Comparison of ENCODE assay signal across 9 cellular contexts in the genomic region with DNA sequence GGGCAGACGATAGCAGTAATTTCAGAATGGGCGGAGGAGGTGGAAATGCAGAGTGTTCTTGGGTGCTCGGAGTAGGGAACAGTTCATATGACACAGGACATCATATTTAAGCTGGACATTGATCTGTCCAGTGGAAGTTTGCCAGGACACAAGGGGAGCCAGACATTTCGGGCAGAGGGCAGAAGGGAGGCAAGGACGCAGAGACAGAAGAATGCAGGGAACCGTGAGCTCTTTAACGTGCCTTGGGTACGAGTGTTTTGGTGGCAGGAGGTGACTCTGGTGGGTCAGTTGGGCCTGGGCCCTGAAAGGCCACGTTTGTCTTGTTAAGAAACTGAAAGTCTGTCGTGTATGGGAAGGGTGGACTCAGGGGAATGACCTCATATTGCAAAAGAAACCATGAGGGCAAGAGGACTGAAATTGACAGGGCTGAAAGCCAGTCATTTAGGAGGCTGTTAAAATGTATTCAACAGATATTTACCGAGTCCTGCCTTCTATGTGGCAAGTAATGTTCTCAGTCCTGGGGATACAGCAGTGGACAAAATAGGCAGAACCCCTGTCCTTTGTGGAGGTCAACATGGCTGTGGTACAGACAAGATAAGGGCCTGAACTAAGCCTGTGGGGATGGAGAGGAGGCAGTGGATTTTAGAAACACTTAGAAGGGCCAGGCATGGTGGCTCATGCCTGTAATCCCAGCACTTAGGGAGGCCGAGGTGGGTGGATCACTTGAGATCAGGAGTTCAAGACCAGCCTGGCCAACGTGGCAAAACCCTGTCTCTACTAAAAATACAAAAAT. TPM values are rescaled to one million over a fixed set of nuclear protein-coding genes. Genes with fewer than 3 reads are reported as not detected.
DNase-seq lines count a peak whose midpoint lies in the region; ATAC-seq, FAIRE-seq and TF ChIP-seq lines count a peak whose summit lies in the region.
"Had no signal": no experiment of that assay in that cellular context is flagged by ENCODE, and none has a peak within 500 bp of the region (broad histone marks: within the 10 kb centered on the region; RNA-seq: fewer than 3 reads in every experiment).

No MANE protein-coding gene starts in this region.

- peaks cover 53% of the 10 kb centered on the region for H3K36me3 Mint-ChIP-seq in activated CD4-positive, alpha-beta memory T cell treated with anti-CD3 and anti-CD28 coated beads, Interleukin-2, amount 10 ng/mL, durations not matched to agents 7 days and 5 days (ENCODE audit: low read depth)

- peak overlapping the region; percentile 92 for H3K4me3 Mint-ChIP-seq in activated CD4-positive, alpha-beta memory T cell treated with anti-CD3 and anti-CD28 coated beads, Interleukin-2, amount 10 ng/mL, durations not matched to agents 7 days and 5 days

- H3K27ac Mint-ChIP-seq in activated CD4-positive, alpha-beta memory T cell treated with anti-CD3 and anti-CD28 coated beads, Interleukin-2, amount 10 ng/mL, durations not matched to agents 7 days and 5 days = peak overlapping the region; percentile 51

- H3K4me3 ChIP-seq in GM06990 (replicated peaks; ENCODE audit: low read depth, low read length) = peak overlapping the region; percentile 18
- H3K4me3 ChIP-seq in foreskin fibroblast (ENCODE audit: low read depth in 1 of 2, low read length in 2 of 2) = peak overlapping the region; percentile 54 to 79

- no peaks in the 10 kb centered on the region for H3K27me3 Mint-ChIP-seq in activated CD4-positive, alpha-beta memory T cell treated with anti-CD3 and anti-CD28 coated beads, Interleukin-2, amount 10 ng/mL, durations not matched to agents 7 days and 5 days

- peaks cover 65% of the 10 kb centered on the region for H3K4me1 Mint-ChIP-seq in activated CD4-positive, alpha-beta memory T cell treated with anti-CD3 and anti-CD28 coated beads, Interleukin-2, amount 10 ng/mL, durations not matched to agents 7 days and 5 days

- no peaks in the 10 kb centered on the region for H3K9me3 Mint-ChIP-seq in activated CD4-positive, alpha-beta memory T cell treated with anti-CD3 and anti-CD28 coated beads, Interleukin-2, amount 10 ng/mL, durations not matched to agents 7 days and 5 days

- no peaks in the 10 kb centered on the region; the same call in 1 of the 2 replicates for H3K27me3 ChIP-seq in GM06990 (replicated peaks; ENCODE audit: control insufficient read depth, insufficient read depth, low read length)

- TF ChIP-seq CTCF in GM06990 (IDR thresholded peaks at IDR 0.05; ENCODE audit: insufficient read depth, low read length, poor library complexity, severe bottlenecking) (no peak), foreskin fibroblast (IDR thresholded peaks at IDR 0.05; ENCODE audit: low read depth, low read length) (no peak)

- POLR2A ChIA-PET in activated CD4-positive, alpha-beta memory T cell treated with anti-CD3 and anti-CD28 coated beads, Interleukin-2, amount 10 ng/mL, durations not matched to agents 7 days and 5 days (lab: Charles Lee) = interaction anchor here (1.6 kb wide), 1 partner anchor 13 kb away, joined by 3 read pairs; no protein-coding TSS in a partner anchor

- no peaks in the 10 kb centered on the region; the same call in 1 of the 2 replicates for H3K36me3 ChIP-seq in GM06990 (ENCODE audit: control insufficient read depth, insufficient read depth, low read length)

- no peak for TF ChIP-seq POLR2A in GM12891 (IDR thresholded peaks at IDR 0.05; ENCODE audit: low read depth, low read length)

- ATAC-seq in HG03565 (IDR thresholded peaks at IDR 0.05; ENCODE audit: unreplicated experiment) (no peak), HG03045 (IDR thresholded peaks at IDR 0.05; ENCODE audit: unreplicated experiment) (no peak)

- no peak for DNase-seq in GM06990 (ENCODE audit: extremely low read depth, insufficient read length)
- DNase-seq in activated CD4-positive, alpha-beta memory T cell treated with anti-CD3 and anti-CD28 coated beads, Interleukin-2, amount 10 ng/mL, durations not matched to agents 7 days and 5 days = no peak
- peak in 1 of 2 donors; percentile 40 for DNase-seq in foreskin fibroblast
- DNase-seq in renal cortical epithelial cell (ENCODE audit: low read depth) = peak; percentile 61
- no peak for DNase-seq in SKM-1 treated with dmso at 0.1 percent for 144 hours (lab: John Stamatoyannopoulos, UW; ENCODE audit: unreplicated experiment)
- DNase-seq in GM12891 (ENCODE audit: insufficient read length, low spot score) = no peak
- DNase-seq: NCI-H510A treated with DMSO at 0.1 percent for 48 hours had no signal

- FAIRE-seq in GM12891 (lab: Jason Lieb, UNC) = no peak

- CTCF ChIA-PET in activated CD4-positive, alpha-beta memory T cell treated with anti-CD3 and anti-CD28 coated beads, Interleukin-2, amount 10 ng/mL, durations not matched to agents 7 days and 5 days (lab: Charles Lee) = no interaction called here

TF ChIP-seq in GM12891, 5 proteins besides CTCF, POLR2A, EP300 and RAD21:
- no peak for TF ChIP-seq SPI1 (IDR thresholded peaks at IDR 0.05; ENCODE audit: low read depth, low read length)
- no peak for TF ChIP-seq POU2F2 (IDR thresholded peaks at IDR 0.05; ENCODE audit: low read depth, low read length)
- no peak for TF ChIP-seq PAX5 (IDR thresholded peaks at IDR 0.05; ENCODE audit: insufficient read depth, low read length, severe bottlenecking)
- TF ChIP-seq POLR2AphosphoS5 (IDR thresholded peaks at IDR 0.05; ENCODE audit: low read depth, low read length) = no peak
- TF ChIP-seq TAF1 (IDR thresholded peaks at IDR 0.05; ENCODE audit: low read depth, low read length) = no peak
TF ChIP-seq in GM12891: peak in this region for 0.

RNA-seq across cellular contexts. Expression of a gene that starts 2.2 kb away (rescaled TPM):
- 100 to 1,000 TPM; 196 to 197 TPM for total RNA-seq in activated CD4-positive, alpha-beta memory T cell treated with anti-CD3 and anti-CD28 coated beads, Interleukin-2, amount 10 ng/mL, durations not matched to agents 7 days and 5 days
- total RNA-seq in renal cortical epithelial cell = 129 and 133 TPM in 2 replicates
- 31.1 TPM for polyA plus RNA-seq in GM12891 (2012; ENCODE audit: low read depth, missing spikeins)

RNA-seq across cellular contexts. Expression of a gene that starts 59.2 kb away (rescaled TPM):
- 10 to 100 TPM; 40.7 to 42.9 TPM for total RNA-seq in activated CD4-positive, alpha-beta memory T cell treated with anti-CD3 and anti-CD28 coated beads, Interleukin-2, amount 10 ng/mL, durations not matched to agents 7 days and 5 days
- 0.55 and 6.8 TPM in 2 replicates for total RNA-seq in renal cortical epithelial cell
- polyA plus RNA-seq in GM12891 (2012; ENCODE audit: low read depth, missing spikeins) = 8.0 TPM
